Comparison of ENCODE assay signal across 11 cellular contexts in genomic region chr5:56638768-56639238, GRCh38.
DNase-seq lines count a peak whose midpoint lies in the region; ATAC-seq, FAIRE-seq and TF ChIP-seq lines count a peak whose summit lies in the region.
"Had no signal": no experiment of that assay in that cellular context is flagged by ENCODE, and none has a peak within 500 bp of the region (broad histone marks: within the 10 kb centered on the region; RNA-seq: fewer than 3 reads in every experiment).

No MANE protein-coding gene starts in this region.

- H3K27ac Mint-ChIP-seq in nephron = peak overlapping the region; percentile 59 to 84 (median 83)
- H3K27ac Mint-ChIP-seq: activated naive CD8-positive, alpha-beta T cell had no signal

- peaks cover 40% of the 10 kb centered on the region for H3K4me1 Mint-ChIP-seq in nephron

- TF ChIP-seq CTCF in nephron (IDR thresholded peaks at IDR 0.05; ENCODE audit: unreplicated experiment in 3 of 3) = no peak

- intact Hi-C loops in Right ventricle myocardium superior (cut with DNase I) = no loop called here

- ATAC-seq in Right ventricle myocardium superior (ENCODE audit: poor library complexity) = no peak

- H3K4me3 Mint-ChIP-seq in nephron = no peak overlapping the region
- H3K4me3 Mint-ChIP-seq: activated naive CD8-positive, alpha-beta T cell had no signal

- H3K9me3 Mint-ChIP-seq in nephron = no peaks in the 10 kb centered on the region

- TF ChIP-seq POLR2A in GM12892 (IDR thresholded peaks at IDR 0.05; ENCODE audit: low read depth, low read length) = no peak

- no peaks in the 10 kb centered on the region for H3K36me3 Mint-ChIP-seq in nephron (ENCODE audit: low read depth)
- H3K36me3 Mint-ChIP-seq: activated naive CD8-positive, alpha-beta T cell had no signal

- DNase-seq in DMS53 (lab: John Stamatoyannopoulos, UW) = peak; percentile 23
- DNase-seq in DMS53 treated with DMSO at 0.1 percent for 48 hours (lab: John Stamatoyannopoulos, UW; ENCODE audit: unreplicated experiment) = no peak
- DNase-seq in HT-29 (ENCODE audit: low spot score) = peak; percentile 73
- DNase-seq in central memory CD4-positive, alpha-beta T cell = peak; percentile 46
- no peak for DNase-seq in GM12892 (ENCODE audit: insufficient read length)
- no peak for DNase-seq in Right ventricle myocardium superior
- DNase-seq in UCSD-AML1 (lab: John Stamatoyannopoulos, UW; ENCODE audit: unreplicated experiment) = no peak
- DNase-seq: colonic mucosa; stimulated activated CD4-positive, alpha-beta T cell treated with anti-CD3 and anti-CD28 coated beads, Interleukin-4, amount 100 ng/mL, for 4 hours had no signal

- FAIRE-seq in GM12892 (lab: Jason Lieb, UNC) = no peak

- no peaks in the 10 kb centered on the region for H3K27me3 Mint-ChIP-seq in nephron (ENCODE audit: low read depth)
- H3K27me3 Mint-ChIP-seq: activated naive CD8-positive, alpha-beta T cell had no signal

Comparison
In these comparisons a context has a peak if more than half of its experiments do, and no peak if none do; other contexts are left out.
1. DNase-seq: peak in DMS53 (single experiment), HT-29 (single experiment) and central memory CD4-positive, alpha-beta T cell (single experiment); none in DMS53 treated with DMSO at 0.1 percent for 48 hours (single experiment), GM12892 (single experiment), Right ventricle myocardium superior (single experiment) and UCSD-AML1 (single experiment).